15 cellular contexts compared by ENCODE assay signal in the genomic region with DNA sequence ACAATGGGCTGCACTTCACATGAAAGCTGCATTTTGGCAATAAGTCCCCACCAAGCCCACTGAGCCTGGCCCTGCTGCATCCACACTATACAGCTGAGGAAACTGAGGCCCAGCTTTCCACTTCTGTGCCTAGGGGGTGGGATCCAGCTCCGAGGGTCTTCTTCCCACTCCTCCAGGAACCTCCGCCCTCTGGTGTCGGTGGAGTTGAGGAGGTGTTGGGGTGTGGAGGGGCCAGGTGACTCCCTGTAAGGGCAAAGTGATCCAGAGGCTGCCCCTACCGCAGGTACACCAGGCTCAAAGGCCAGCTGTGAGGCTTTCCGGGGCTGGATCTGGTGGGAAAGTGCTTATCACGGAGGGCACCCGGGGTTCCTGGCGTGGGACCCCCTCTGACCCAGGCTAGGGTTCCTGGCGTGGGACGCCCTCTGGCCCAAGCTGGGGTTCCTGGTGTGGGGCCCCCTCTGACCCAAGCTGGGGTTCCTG.
"Had no signal": no experiment of that assay in that cellular context is flagged by ENCODE, and none has a peak within 500 bp of the region (broad histone marks: within the 10 kb centered on the region; RNA-seq: fewer than 3 reads in every experiment).

No MANE protein-coding gene starts in this region.

- H3K4me2 ChIP-seq: neural progenitor cell had no signal

- H3K4me3 Mint-ChIP-seq: activated CD8-positive, alpha-beta T cell treated with anti-CD3 and anti-CD28 coated beads for 36 hours; activated naive CD4-positive, alpha-beta T cell treated with anti-CD3 and anti-CD28 coated beads for 36 hours; activated T-helper 17 cell treated with anti-CD3 and anti-CD28 coated beads, Interleukin-2, amount 50 U/mL, for 72 hours; dendritic cell treated with granulocyte-macrophage colony-stimulating factor and Interleukin-4, amounts not matched to agents 40 ng/mL and 50 ng/mL, for 4 days; neural progenitor cell had no signal

- H3K36me3 Mint-ChIP-seq: neural progenitor cell had no signal

- H3K4me1 ChIP-seq: neural progenitor cell had no signal

- H3K27me3 Mint-ChIP-seq: activated CD8-positive, alpha-beta T cell treated with anti-CD3 and anti-CD28 coated beads for 36 hours; activated T-helper 17 cell treated with anti-CD3 and anti-CD28 coated beads, Interleukin-2, amount 50 U/mL, for 72 hours; dendritic cell treated with granulocyte-macrophage colony-stimulating factor and Interleukin-4, amounts not matched to agents 40 ng/mL and 50 ng/mL, for 4 days had no signal

- H3K27ac ChIP-seq: esophagus squamous epithelium, neural progenitor cell, thyroid gland had no signal

- ATAC-seq: activated CD8-positive, alpha-beta T cell treated with anti-CD3 and anti-CD28 coated beads for 36 hours; activated T-helper 17 cell treated with anti-CD3 and anti-CD28 coated beads, Interleukin-2, amount 50 U/mL, for 72 hours; left colon had no signal

- H3K4me1 Mint-ChIP-seq: activated T-helper 17 cell treated with anti-CD3 and anti-CD28 coated beads, Interleukin-2, amount 50 U/mL, for 72 hours; neural progenitor cell had no signal

- H2AFZ ChIP-seq: neural progenitor cell had no signal

- H3K27me3 ChIP-seq: esophagus squamous epithelium, thyroid gland had no signal

- H3K27ac Mint-ChIP-seq: activated CD8-positive, alpha-beta T cell treated with anti-CD3 and anti-CD28 coated beads for 36 hours; activated naive CD4-positive, alpha-beta T cell treated with anti-CD3 and anti-CD28 coated beads for 36 hours; activated T-helper 17 cell treated with anti-CD3 and anti-CD28 coated beads, Interleukin-2, amount 50 U/mL, for 72 hours; dendritic cell treated with granulocyte-macrophage colony-stimulating factor and Interleukin-4, amounts not matched to agents 40 ng/mL and 50 ng/mL, for 4 days had no signal

- H3K9ac ChIP-seq: neural progenitor cell had no signal

- DNase-seq: activated CD4-positive, alpha-beta T cell treated with anti-CD3 and anti-CD28 coated beads for 48 hours; activated CD4-positive, CD25-positive, alpha-beta regulatory T cell; activated CD8-positive, alpha-beta T cell treated with anti-CD3 and anti-CD28 coated beads for 36 hours; activated naive CD4-positive, alpha-beta T cell treated with anti-CD3 and anti-CD28 coated beads for 36 hours; activated T-cell treated with anti-CD3 and anti-CD28 coated beads, Interleukin-2, amount 50 U/mL, for 1 hour; effector CD8-positive, alpha-beta T cell; esophagus squamous epithelium; stimulated activated CD4-positive, alpha-beta T cell treated with anti-CD3 and anti-CD28 coated beads, Interleukin-2, amount 100 ng/mL, for 24 hours; stimulated activated naive CD4-positive, alpha-beta T cell treated with Interleukin-2 at 50 U/mL for 16 hours; T-helper 9 cell; thyroid gland had no signal

- H3K36me3 ChIP-seq: esophagus squamous epithelium, neural progenitor cell, thyroid gland had no signal

- H3K4me3 ChIP-seq: esophagus squamous epithelium, neural progenitor cell, thyroid gland had no signal

- H3K9me3 Mint-ChIP-seq: activated CD8-positive, alpha-beta T cell treated with anti-CD3 and anti-CD28 coated beads for 36 hours; activated naive CD4-positive, alpha-beta T cell treated with anti-CD3 and anti-CD28 coated beads for 36 hours; activated T-helper 17 cell treated with anti-CD3 and anti-CD28 coated beads, Interleukin-2, amount 50 U/mL, for 72 hours; dendritic cell treated with granulocyte-macrophage colony-stimulating factor and Interleukin-4, amounts not matched to agents 40 ng/mL and 50 ng/mL, for 4 days; neural progenitor cell had no signal

- H3K9me3 ChIP-seq: esophagus squamous epithelium, thyroid gland had no signal
